In the genomic region with DNA sequence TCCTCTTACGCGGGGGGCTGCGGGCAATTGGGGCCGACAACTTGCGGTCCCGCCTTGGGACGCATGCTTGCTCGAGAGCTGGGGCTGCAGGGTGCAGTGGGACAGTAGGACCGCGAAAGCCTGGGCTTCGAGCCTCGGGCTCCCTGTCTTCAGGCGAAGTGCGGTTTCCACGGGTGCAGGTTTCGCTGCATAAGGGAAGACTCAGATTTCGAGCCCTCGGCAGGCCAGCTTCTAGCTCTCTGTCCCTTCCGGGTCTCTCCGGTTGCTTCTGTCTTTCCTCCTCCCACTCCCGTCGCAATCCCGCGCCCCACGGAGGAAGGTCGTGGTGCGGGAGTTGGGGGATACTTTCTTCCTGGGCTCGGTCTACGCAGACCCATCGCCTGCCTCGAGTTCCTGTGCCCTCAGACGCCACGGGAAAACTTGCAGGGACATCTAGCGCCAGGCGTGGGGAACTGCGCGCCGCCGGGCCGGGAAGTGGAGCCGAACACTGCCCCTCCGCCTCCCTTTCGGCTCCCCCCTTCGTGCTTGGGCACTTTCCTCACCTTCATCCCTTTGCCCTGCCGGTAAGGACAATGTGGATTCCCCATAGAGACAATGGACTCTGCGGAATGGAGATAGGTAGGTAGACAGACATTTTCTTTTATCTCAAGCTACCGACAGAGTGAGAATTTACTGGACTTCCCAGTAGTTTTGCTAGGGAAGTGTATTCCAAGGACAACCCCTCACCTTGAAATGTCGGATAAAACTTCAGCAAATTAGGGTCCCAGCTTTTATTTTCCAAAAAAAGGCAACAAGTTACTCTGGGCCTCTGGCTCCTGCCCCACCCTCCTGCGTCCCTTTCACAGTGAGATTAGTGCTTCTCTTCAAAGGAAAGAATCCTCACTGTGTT, we compare ENCODE assay signal across 1 cellular context.
TF ChIP-seq lines count a peak whose summit lies in the region.

No MANE protein-coding gene starts in this region.

TF ChIP-seq in HEK293, 187 proteins besides CTCF, POLR2A, EP300 and RAD21 (continued from another document):
- TF ChIP-seq, protein P1, sequence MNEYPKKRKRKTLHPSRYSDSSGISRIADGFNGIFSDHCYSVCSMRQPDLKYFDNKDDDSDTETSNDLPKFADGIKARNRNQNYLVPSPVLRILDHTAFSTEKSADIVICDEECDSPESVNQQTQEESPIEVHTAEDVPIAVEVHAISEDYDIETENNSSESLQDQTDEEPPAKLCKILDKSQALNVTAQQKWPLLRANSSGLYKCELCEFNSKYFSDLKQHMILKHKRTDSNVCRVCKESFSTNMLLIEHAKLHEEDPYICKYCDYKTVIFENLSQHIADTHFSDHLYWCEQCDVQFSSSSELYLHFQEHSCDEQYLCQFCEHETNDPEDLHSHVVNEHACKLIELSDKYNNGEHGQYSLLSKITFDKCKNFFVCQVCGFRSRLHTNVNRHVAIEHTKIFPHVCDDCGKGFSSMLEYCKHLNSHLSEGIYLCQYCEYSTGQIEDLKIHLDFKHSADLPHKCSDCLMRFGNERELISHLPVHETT (tag by site-specific recombination; IDR thresholded peaks at IDR 0.05), result no peak
- TF ChIP-seq IKZF3 (tag by site-specific recombination; IDR thresholded peaks at IDR 0.05), result peak; percentile 34; the same call in 1 of the 2 replicates
